In the genomic region with DNA sequence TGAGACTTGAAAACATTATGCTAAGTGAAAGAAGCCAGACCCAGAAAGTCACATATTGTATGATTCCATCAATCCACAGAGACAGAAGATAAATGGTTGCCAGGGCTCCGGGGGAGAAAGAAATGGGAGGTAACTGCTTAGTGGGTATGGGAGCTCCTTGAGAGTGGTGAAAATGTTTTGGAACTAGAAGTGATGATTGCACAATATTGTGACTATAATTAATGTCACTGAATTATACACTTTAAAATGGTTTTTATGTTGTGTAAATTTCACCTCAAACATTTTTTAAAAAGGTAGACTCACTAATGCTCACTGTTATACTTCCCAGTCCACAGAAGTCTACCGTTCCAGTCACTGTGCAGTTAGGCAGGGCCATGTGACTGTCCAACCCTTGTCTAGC, we compare ENCODE assay signal across 3 cellular contexts.
TF ChIP-seq lines count a peak whose summit lies in the region.

No MANE protein-coding gene starts in this region.

TF ChIP-seq in HepG2, 621 proteins besides CTCF, POLR2A, EP300 and RAD21:
- TF ChIP-seq, protein P1, sequence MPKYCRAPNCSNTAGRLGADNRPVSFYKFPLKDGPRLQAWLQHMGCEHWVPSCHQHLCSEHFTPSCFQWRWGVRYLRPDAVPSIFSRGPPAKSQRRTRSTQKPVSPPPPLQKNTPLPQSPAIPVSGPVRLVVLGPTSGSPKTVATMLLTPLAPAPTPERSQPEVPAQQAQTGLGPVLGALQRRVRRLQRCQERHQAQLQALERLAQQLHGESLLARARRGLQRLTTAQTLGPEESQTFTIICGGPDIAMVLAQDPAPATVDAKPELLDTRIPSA (CRISPR knock-in tag; IDR thresholded peaks at IDR 0.05; ENCODE audit: borderline replicate concordance): no peak
- TF ChIP-seq ZNF256 (CRISPR knock-in tag; conservative IDR thresholded peaks at IDR 0.05): no peak
- TF ChIP-seq ZNF143 (CRISPR knock-in tag; IDR thresholded peaks at IDR 0.05): no peak
- TF ChIP-seq CAMTA2 (CRISPR knock-in tag; IDR thresholded peaks at IDR 0.05; ENCODE audit: borderline replicate concordance): no peak
- TF ChIP-seq SP1 (IDR thresholded peaks at IDR 0.05): no peak
- no peak for TF ChIP-seq SP1 (CRISPR knock-in tag; IDR thresholded peaks at IDR 0.05)
- peak; percentile 36; the same call in 1 of the 2 replicates for TF ChIP-seq CEBPB (IDR thresholded peaks at IDR 0.05; ENCODE audit: borderline replicate concordance, low read depth, low read length)
- no peak for TF ChIP-seq NR2F2 (IDR thresholded peaks at IDR 0.05; ENCODE audit: borderline replicate concordance, low read depth)
- TF ChIP-seq KLF9 (CRISPR knock-in tag; IDR thresholded peaks at IDR 0.05; ENCODE audit: low read depth): no peak
TF ChIP-seq in HepG2: peak in this region for 1.

TF ChIP-seq in IMR-90, 13 proteins besides CTCF, POLR2A, EP300 and RAD21:
- TF ChIP-seq SMC3 (IDR thresholded peaks at IDR 0.05; ENCODE audit: low read depth, low read length): no peak
- TF ChIP-seq, protein P2, sequence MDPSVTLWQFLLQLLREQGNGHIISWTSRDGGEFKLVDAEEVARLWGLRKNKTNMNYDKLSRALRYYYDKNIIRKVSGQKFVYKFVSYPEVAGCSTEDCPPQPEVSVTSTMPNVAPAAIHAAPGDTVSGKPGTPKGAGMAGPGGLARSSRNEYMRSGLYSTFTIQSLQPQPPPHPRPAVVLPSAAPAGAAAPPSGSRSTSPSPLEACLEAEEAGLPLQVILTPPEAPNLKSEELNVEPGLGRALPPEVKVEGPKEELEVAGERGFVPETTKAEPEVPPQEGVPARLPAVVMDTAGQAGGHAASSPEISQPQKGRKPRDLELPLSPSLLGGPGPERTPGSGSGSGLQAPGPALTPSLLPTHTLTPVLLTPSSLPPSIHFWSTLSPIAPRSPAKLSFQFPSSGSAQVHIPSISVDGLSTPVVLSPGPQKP (IDR thresholded peaks at IDR 0.05; ENCODE audit: borderline replicate concordance, low read depth, low read length): no peak
- TF ChIP-seq, protein P3, sequence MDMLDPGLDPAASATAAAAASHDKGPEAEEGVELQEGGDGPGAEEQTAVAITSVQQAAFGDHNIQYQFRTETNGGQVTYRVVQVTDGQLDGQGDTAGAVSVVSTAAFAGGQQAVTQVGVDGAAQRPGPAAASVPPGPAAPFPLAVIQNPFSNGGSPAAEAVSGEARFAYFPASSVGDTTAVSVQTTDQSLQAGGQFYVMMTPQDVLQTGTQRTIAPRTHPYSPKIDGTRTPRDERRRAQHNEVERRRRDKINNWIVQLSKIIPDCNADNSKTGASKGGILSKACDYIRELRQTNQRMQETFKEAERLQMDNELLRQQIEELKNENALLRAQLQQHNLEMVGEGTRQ (IDR thresholded peaks at IDR 0.05; ENCODE audit: low read depth, low read length): no peak
- TF ChIP-seq RFX5 (IDR thresholded peaks at IDR 0.05; ENCODE audit: low read depth, low read length): no peak
- peak; percentile 75 for TF ChIP-seq CEBPB (IDR thresholded peaks at IDR 0.05; ENCODE audit: low read depth, low read length)

TF ChIP-seq in K562, 482 proteins besides CTCF, POLR2A, EP300 and RAD21:
- TF ChIP-seq, protein P4, sequence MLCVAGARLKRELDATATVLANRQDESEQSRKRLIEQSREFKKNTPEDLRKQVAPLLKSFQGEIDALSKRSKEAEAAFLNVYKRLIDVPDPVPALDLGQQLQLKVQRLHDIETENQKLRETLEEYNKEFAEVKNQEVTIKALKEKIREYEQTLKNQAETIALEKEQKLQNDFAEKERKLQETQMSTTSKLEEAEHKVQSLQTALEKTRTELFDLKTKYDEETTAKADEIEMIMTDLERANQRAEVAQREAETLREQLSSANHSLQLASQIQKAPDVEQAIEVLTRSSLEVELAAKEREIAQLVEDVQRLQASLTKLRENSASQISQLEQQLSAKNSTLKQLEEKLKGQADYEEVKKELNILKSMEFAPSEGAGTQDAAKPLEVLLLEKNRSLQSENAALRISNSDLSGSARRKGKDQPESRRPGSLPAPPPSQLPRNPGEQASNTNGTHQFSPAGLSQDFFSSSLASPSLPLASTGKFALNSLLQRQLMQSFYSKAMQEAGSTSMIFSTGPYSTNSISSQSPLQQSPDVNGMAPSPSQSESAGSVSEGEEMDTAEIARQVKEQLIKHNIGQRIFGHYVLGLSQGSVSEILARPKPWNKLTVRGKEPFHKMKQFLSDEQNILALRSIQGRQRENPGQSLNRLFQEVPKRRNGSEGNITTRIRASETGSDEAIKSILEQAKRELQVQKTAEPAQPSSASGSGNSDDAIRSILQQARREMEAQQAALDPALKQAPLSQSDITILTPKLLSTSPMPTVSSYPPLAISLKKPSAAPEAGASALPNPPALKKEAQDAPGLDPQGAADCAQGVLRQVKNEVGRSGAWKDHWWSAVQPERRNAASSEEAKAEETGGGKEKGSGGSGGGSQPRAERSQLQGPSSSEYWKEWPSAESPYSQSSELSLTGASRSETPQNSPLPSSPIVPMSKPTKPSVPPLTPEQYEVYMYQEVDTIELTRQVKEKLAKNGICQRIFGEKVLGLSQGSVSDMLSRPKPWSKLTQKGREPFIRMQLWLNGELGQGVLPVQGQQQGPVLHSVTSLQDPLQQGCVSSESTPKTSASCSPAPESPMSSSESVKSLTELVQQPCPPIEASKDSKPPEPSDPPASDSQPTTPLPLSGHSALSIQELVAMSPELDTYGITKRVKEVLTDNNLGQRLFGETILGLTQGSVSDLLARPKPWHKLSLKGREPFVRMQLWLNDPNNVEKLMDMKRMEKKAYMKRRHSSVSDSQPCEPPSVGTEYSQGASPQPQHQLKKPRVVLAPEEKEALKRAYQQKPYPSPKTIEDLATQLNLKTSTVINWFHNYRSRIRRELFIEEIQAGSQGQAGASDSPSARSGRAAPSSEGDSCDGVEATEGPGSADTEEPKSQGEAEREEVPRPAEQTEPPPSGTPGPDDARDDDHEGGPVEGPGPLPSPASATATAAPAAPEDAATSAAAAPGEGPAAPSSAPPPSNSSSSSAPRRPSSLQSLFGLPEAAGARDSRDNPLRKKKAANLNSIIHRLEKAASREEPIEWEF (CRISPR knock-in tag; IDR thresholded peaks at IDR 0.05): no peak
- TF ChIP-seq TGIF2 (CRISPR knock-in tag; IDR thresholded peaks at IDR 0.05) (no peak), MEF2D (tag; conservative IDR thresholded peaks at IDR 0.05; ENCODE audit: low read depth) (no peak), ZNF75A (CRISPR knock-in tag; IDR thresholded peaks at IDR 0.05) (no peak), OTX1 (CRISPR knock-in tag; IDR thresholded peaks at IDR 0.05) (no peak), CEBPG (CRISPR knock-in tag; IDR thresholded peaks at IDR 0.05) (no peak), CEBPG (tag; conservative IDR thresholded peaks at IDR 0.05 in 1 of 2, IDR thresholded peaks at IDR 0.05 in 1 of 2) (peak; percentile 59 to 78), CEBPB (tag; IDR thresholded peaks at IDR 0.05) (peak; percentile 84), NFRKB (IDR thresholded peaks at IDR 0.05; ENCODE audit: low read depth) (no peak), KLF16 (IDR thresholded peaks at IDR 0.05) (no peak)
- TF ChIP-seq, protein P5, sequence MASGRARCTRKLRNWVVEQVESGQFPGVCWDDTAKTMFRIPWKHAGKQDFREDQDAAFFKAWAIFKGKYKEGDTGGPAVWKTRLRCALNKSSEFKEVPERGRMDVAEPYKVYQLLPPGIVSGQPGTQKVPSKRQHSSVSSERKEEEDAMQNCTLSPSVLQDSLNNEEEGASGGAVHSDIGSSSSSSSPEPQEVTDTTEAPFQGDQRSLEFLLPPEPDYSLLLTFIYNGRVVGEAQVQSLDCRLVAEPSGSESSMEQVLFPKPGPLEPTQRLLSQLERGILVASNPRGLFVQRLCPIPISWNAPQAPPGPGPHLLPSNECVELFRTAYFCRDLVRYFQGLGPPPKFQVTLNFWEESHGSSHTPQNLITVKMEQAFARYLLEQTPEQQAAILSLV (tag; IDR thresholded peaks at IDR 0.05): no peak
- TF ChIP-seq, protein P6, sequence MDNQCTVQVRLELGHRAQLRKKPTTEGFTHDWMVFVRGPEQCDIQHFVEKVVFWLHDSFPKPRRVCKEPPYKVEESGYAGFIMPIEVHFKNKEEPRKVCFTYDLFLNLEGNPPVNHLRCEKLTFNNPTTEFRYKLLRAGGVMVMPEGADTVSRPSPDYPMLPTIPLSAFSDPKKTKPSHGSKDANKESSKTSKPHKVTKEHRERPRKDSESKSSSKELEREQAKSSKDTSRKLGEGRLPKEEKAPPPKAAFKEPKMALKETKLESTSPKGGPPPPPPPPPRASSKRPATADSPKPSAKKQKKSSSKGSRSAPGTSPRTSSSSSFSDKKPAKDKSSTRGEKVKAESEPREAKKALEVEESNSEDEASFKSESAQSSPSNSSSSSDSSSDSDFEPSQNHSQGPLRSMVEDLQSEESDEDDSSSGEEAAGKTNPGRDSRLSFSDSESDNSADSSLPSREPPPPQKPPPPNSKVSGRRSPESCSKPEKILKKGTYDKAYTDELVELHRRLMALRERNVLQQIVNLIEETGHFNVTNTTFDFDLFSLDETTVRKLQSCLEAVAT (IDR thresholded peaks at IDR 0.05): no peak
TF ChIP-seq in K562: peak in this region for 2.
